ENCODE assay signal across 9 cellular contexts in genomic region chr18:75161629-75162028, GRCh38. TPM values are rescaled to one million over a fixed set of nuclear protein-coding genes. Genes with fewer than 3 reads are reported as not detected.
DNase-seq lines count a peak whose midpoint lies in the region; ATAC-seq and TF ChIP-seq lines count a peak whose summit lies in the region.
"Had no signal": no experiment of that assay in that cellular context is flagged by ENCODE, and none has a peak within 500 bp of the region (broad histone marks: within the 10 kb centered on the region; RNA-seq: fewer than 3 reads in every experiment).

No MANE protein-coding gene starts in this region.

- no peak for TF ChIP-seq POLR2A in GM18505 (IDR thresholded peaks at IDR 0.05; ENCODE audit: borderline replicate concordance, extremely low read depth, insufficient read depth, insufficient read length)

- H3K79me2 ChIP-seq in mesendoderm (ENCODE audit: control insufficient read depth, insufficient read depth, low read length), result no peaks in the 10 kb centered on the region

- H2BK120ac ChIP-seq in mesendoderm (ENCODE audit: low read depth, low read length), result no peak overlapping the region

- no peak overlapping the region for H3K23ac ChIP-seq in mesendoderm (ENCODE audit: low read length)

- no peak overlapping the region for H3K4me2 ChIP-seq in mesendoderm (ENCODE audit: low read length)

- H4K8ac ChIP-seq in mesendoderm (ENCODE audit: low read depth, low read length), result no peak overlapping the region

- H3K27me3 ChIP-seq in ascending aorta, result no peaks in the 10 kb centered on the region
- no peaks in the 10 kb centered on the region for H3K27me3 ChIP-seq in mesendoderm (ENCODE audit: insufficient read depth, low read length, poor library complexity)

- H2BK5ac ChIP-seq in mesendoderm (ENCODE audit: low read length), result no peak overlapping the region

- H3K36me3 ChIP-seq in ascending aorta (no peaks in the 10 kb centered on the region), mesendoderm (ENCODE audit: control insufficient read depth, insufficient read depth, low read length) (no peaks in the 10 kb centered on the region)

- H3K4me3 ChIP-seq in ascending aorta (peak overlapping the region; percentile 16 to 55), mesendoderm (ENCODE audit: low read length) (no peak overlapping the region)
- H3K4me3 ChIP-seq: SK-N-MC had no signal

- peak; percentile 70 for DNase-seq in DMS79 treated with DMSO at 0.1 percent for 48 hours (lab: John Stamatoyannopoulos, UW)
- peak; percentile 42 for DNase-seq in NOMO-1 treated with dmso at 0.1 percent for 144 hours (lab: John Stamatoyannopoulos, UW; ENCODE audit: unreplicated experiment)
- DNase-seq in ascending aorta (ENCODE audit: low spot score in 2 of 2), result no peak
- peak; percentile 13 for DNase-seq in mesendoderm
- no peak for DNase-seq in NCI-H1105 treated with DMSO at 0.1 percent for 48 hours (lab: John Stamatoyannopoulos, UW)

- H3K9ac ChIP-seq in mesendoderm (ENCODE audit: low read length), result no peak overlapping the region

- no peak overlapping the region for H2AK5ac ChIP-seq in mesendoderm (ENCODE audit: low read length)

- intact Hi-C loops in ascending aorta (cut with DNase I), result no loop called here

- no peaks in the 10 kb centered on the region for H3K79me1 ChIP-seq in mesendoderm (ENCODE audit: low read length)

- H2BK15ac ChIP-seq in mesendoderm (replicated peaks; ENCODE audit: low read depth), result no peak overlapping the region

- no peaks in the 10 kb centered on the region for H3K4me1 ChIP-seq in ascending aorta
- H3K4me1 ChIP-seq in mesendoderm (ENCODE audit: control insufficient read depth, low read depth, low read length), result peaks cover 6% of the 10 kb centered on the region

- ATAC-seq in HG02759 (IDR thresholded peaks at IDR 0.05; ENCODE audit: unreplicated experiment), result peak; percentile 78
- no peak for ATAC-seq in GM19035 (IDR thresholded peaks at IDR 0.05; ENCODE audit: unreplicated experiment)
- ATAC-seq in GM18505 (IDR thresholded peaks at IDR 0.05; ENCODE audit: unreplicated experiment), result no peak

- no peak for TF ChIP-seq CTCF in ascending aorta (IDR thresholded peaks at IDR 0.05)

- H3K18ac ChIP-seq in mesendoderm (ENCODE audit: low read length), result no peak overlapping the region

- WGBS in mesendoderm (ENCODE audit: extremely low coverage, insufficient coverage, low lambda C conversion rate), result no CpG with 5 or more reads among the region's 11 CpGs

- H3K9me3 ChIP-seq in ascending aorta, result no peaks in the 10 kb centered on the region

- H3K56ac ChIP-seq in mesendoderm (ENCODE audit: low read length), result no peak overlapping the region

- H3K27ac ChIP-seq in ascending aorta, result no peak overlapping the region
- no peak overlapping the region for H3K27ac ChIP-seq in mesendoderm (ENCODE audit: low read depth, low read length)
- H3K27ac ChIP-seq: SK-N-MC had no signal

- no peak overlapping the region for H4K5ac ChIP-seq in mesendoderm (ENCODE audit: low read length)

- H3K4ac ChIP-seq in mesendoderm (ENCODE audit: low read depth, low read length), result no peak overlapping the region

RNA-seq across cellular contexts. Expression of gene PTGR3, which starts 47.3 kb away (rescaled TPM):
- 10.1 TPM for total RNA-seq in ascending aorta
- 1.3 TPM for polyA plus RNA-seq in mesendoderm (2013, experiment 1 of 2)
- 1.3 TPM for polyA plus RNA-seq in mesendoderm (2013, experiment 2 of 2)

RNA-seq across cellular contexts. Expression of gene TSHZ1, which starts 49.0 kb away (rescaled TPM):
- 13.3 TPM for total RNA-seq in ascending aorta
- 0.32 TPM for polyA plus RNA-seq in mesendoderm (2013, experiment 1 of 2)
- polyA plus RNA-seq in mesendoderm (2013, experiment 2 of 2), result 0.21 TPM

Comparison
In these comparisons a context has a peak if more than half of its experiments do, and no peak if none do; other contexts are left out.
1. DNase-seq: peak in DMS79 treated with DMSO at 0.1 percent for 48 hours (single experiment), NOMO-1 treated with dmso at 0.1 percent for 144 hours (single experiment) and mesendoderm (single experiment); none in ascending aorta (0 of 2) and NCI-H1105 treated with DMSO at 0.1 percent for 48 hours (single experiment).